Comparison of ENCODE assay signal across 8 cellular contexts in genomic region chr19:57320180-57321084, GRCh38. TPM values are rescaled to one million over a fixed set of nuclear protein-coding genes. Genes with fewer than 3 reads are reported as not detected.
A peak's percentile ranks its signal among the peaks of the same experiment; 100 is the strongest.
DNase-seq lines count a peak whose midpoint lies in the region; ATAC-seq and TF ChIP-seq lines count a peak whose summit lies in the region.

TSS of gene ZNF543 (plus strand) at chr19:57320472. CDS start at chr19:57320854, 382 bp downstream.

- peak within 1 kb of the TSS; percentile 96 for H2AFZ ChIP-seq in mammary epithelial cell (ENCODE audit: low read depth, low read length)

- H4K20me1 ChIP-seq in mammary epithelial cell (ENCODE audit: insufficient read depth, low read length) = no peaks in the 10 kb centered on the region

- no peak for TF ChIP-seq CTCF in AG04449 (IDR thresholded peaks at IDR 0.05; ENCODE audit: insufficient read depth, low read length, missing control alignments)
- no peak for TF ChIP-seq CTCF in VCaP (conservative IDR thresholded peaks at IDR 0.05)
- TF ChIP-seq CTCF in mammary epithelial cell (conservative IDR thresholded peaks at IDR 0.05 in 1 of 2, IDR thresholded peaks at IDR 0.05 in 1 of 2; ENCODE audit: extremely low read depth in 1 of 2, insufficient read depth in 1 of 2, low read depth in 1 of 2, low read length in 2 of 2) = peak in 1 of 2 donors; percentile 4

- dilution Hi-C loops in mammary epithelial cell (cut with HindIII; ENCODE audit: low sequenced_read_pairs) = loop anchor here (10.0 kb wide), 1 partner anchor 154 kb away; the partner anchor contains the start of gene ZNF772

- H3K27me3 ChIP-seq in mammary epithelial cell (ENCODE audit: insufficient read depth, low read length) = no peaks in the 10 kb centered on the region
- H3K27me3 ChIP-seq in iPS-20b (ENCODE audit: insufficient read depth, low read length) = peaks cover 20% of the 10 kb centered on the region
- H3K27me3 ChIP-seq in skeletal muscle tissue (ENCODE audit: control insufficient read depth in 3 of 3, insufficient read depth in 3 of 3, low read length in 3 of 3) = no peaks in the 10 kb centered on the region

- in situ Hi-C loops in mammary epithelial cell (cut with MboI; ENCODE audit: low sequenced_read_pairs in 2 of 2) = no loop called here

- intact Hi-C loops in mammary epithelial cell (cut with micrococcal nuclease) = loop anchor here (1.0 to 2.0 kb wide), 3 partner anchors 40 to 80 kb away; partner anchors contain the start of genes TRAPPC2B, ZNF460, ZNF547 and ZNF805

- H3K27ac ChIP-seq in VCaP = peak within 1 kb of the TSS; percentile 87
- H3K27ac ChIP-seq in mammary epithelial cell (ENCODE audit: insufficient read depth, low read depth, low read length) = peak within 1 kb of the TSS; percentile 72
- H3K27ac ChIP-seq in iPS-20b (ENCODE audit: low read length) = no peak within 1 kb of the TSS
- H3K27ac ChIP-seq in skeletal muscle tissue (ENCODE audit: low read depth, low read length) = peak within 1 kb of the TSS; percentile 91

- H3K79me2 ChIP-seq in mammary epithelial cell (ENCODE audit: insufficient read depth, low read length) = peaks cover 39% of the 10 kb centered on the region

- H3K4me1 ChIP-seq in mammary epithelial cell (ENCODE audit: insufficient read depth, low read length) (peaks cover 14% of the 10 kb centered on the region), iPS-20b (ENCODE audit: insufficient read depth, low read length) (0 out of 2 replicates have a peak, but pooled peaks cover 6% of the 10 kb centered on the region), skeletal muscle tissue (ENCODE audit: control insufficient read depth in 3 of 3, insufficient read depth in 3 of 3, low read length in 3 of 3) (peaks cover 17 to 25% (median 22%) of the 10 kb centered on the region in 3 donors)

- H3K36me3 ChIP-seq in mammary epithelial cell (ENCODE audit: insufficient read depth, low read length) (peaks cover 9% of the 10 kb centered on the region), iPS-20b (ENCODE audit: insufficient read depth, low read depth, low read length) (peaks cover 21% of the 10 kb centered on the region), skeletal muscle tissue (ENCODE audit: control insufficient read depth in 3 of 3, insufficient read depth in 3 of 3, low read length in 3 of 3) (peaks cover 20 to 22% (median 20%) of the 10 kb centered on the region in 3 donors)

- DNase-seq in AG04449 (ENCODE audit: low read depth, low spot score) = peak; percentile 66
- peak; percentile 96 for DNase-seq in NCI-H2196 (lab: John Stamatoyannopoulos, UW; ENCODE audit: unreplicated experiment)
- DNase-seq in mammary epithelial cell = peak; percentile 96

- H3K4me2 ChIP-seq in mammary epithelial cell (ENCODE audit: insufficient read depth, low read depth, low read length) = peak within 1 kb of the TSS; percentile 91

- ATAC-seq in GM18870 (IDR thresholded peaks at IDR 0.05; ENCODE audit: unreplicated experiment) (peak; percentile 88), HG03108 (IDR thresholded peaks at IDR 0.05; ENCODE audit: unreplicated experiment) (peak; percentile 93)

- CTCF ChIA-PET in AG04449 (lab: Yijun Ruan, JAX) = no interaction called here
- CTCF ChIA-PET in mammary epithelial cell (lab: Charles Lee; ENCODE audit: low non-redundant PET) = no interaction called here

- TSS peak; percentile 48 for BruUV-seq in mammary epithelial cell (replicated peaks; lab: Mats Ljungman, UMichigan)

- peak within 1 kb of the TSS; percentile 87 for H3K4me3 ChIP-seq in AG04449 (ENCODE audit: low read depth, low read length)
- peak within 1 kb of the TSS; percentile 81 to 96 (median 90) for H3K4me3 ChIP-seq in mammary epithelial cell (replicated peaks in 1 of 3; ENCODE audit: insufficient read depth in 1 of 3, low read depth in 2 of 3, low read length in 3 of 3)
- H3K4me3 ChIP-seq in iPS-20b (ENCODE audit: low read length) = peak within 1 kb of the TSS; percentile 95
- peak within 1 kb of the TSS; percentile 84 to 91 (median 88) for H3K4me3 ChIP-seq in skeletal muscle tissue (ENCODE audit: low read length in 3 of 3)

- peak within 1 kb of the TSS; percentile 81 for H3K9ac ChIP-seq in mammary epithelial cell (ENCODE audit: insufficient read depth, low read length)
- H3K9ac ChIP-seq in iPS-20b (ENCODE audit: low read depth, low read length) = peak within 1 kb of the TSS; percentile 92
- peak within 1 kb of the TSS; percentile 95 to 98 (median 96) for H3K9ac ChIP-seq in skeletal muscle tissue (ENCODE audit: low read depth in 1 of 3, low read length in 3 of 3)

- POLR2A ChIA-PET in AG04449 (lab: Yijun Ruan, JAX) = interaction anchor here (0.5 to 1.0 kb wide), 3 partner anchors 10 to 18 kb away, joined by 3 to 5 read pairs (median 3); no protein-coding TSS in a partner anchor

- WGBS in mammary epithelial cell (ENCODE audit: low coverage, missing lambda C conversion rate) = 3% methylated on average over 19 of the region's 71 CpGs

- H3K9me3 ChIP-seq in mammary epithelial cell (replicated peaks; ENCODE audit: insufficient read depth, low read length) = no peaks in the 10 kb centered on the region
- no peaks in the 10 kb centered on the region for H3K9me3 ChIP-seq in iPS-20b (ENCODE audit: insufficient read depth, low read depth, low read length)
- H3K9me3 ChIP-seq in skeletal muscle tissue (ENCODE audit: control insufficient read depth in 3 of 3, low read length in 3 of 3) = no peaks in the 10 kb centered on the region

RNA-seq across cellular contexts. Expression of gene ZNF543, which starts in this region (rescaled TPM):
- total RNA-seq in mammary epithelial cell (10 to 100 TPM in 1 of 2 donors, 1 to 10 TPM in 1; 7.4 to 15.2 TPM), skeletal muscle tissue (18.8 TPM)
- polyA plus RNA-seq in mammary epithelial cell = 2.0 TPM
- 2.2 TPM for polyA minus RNA-seq in mammary epithelial cell
